Comparison of ENCODE assay signal across 15 cellular contexts in the genomic region with DNA sequence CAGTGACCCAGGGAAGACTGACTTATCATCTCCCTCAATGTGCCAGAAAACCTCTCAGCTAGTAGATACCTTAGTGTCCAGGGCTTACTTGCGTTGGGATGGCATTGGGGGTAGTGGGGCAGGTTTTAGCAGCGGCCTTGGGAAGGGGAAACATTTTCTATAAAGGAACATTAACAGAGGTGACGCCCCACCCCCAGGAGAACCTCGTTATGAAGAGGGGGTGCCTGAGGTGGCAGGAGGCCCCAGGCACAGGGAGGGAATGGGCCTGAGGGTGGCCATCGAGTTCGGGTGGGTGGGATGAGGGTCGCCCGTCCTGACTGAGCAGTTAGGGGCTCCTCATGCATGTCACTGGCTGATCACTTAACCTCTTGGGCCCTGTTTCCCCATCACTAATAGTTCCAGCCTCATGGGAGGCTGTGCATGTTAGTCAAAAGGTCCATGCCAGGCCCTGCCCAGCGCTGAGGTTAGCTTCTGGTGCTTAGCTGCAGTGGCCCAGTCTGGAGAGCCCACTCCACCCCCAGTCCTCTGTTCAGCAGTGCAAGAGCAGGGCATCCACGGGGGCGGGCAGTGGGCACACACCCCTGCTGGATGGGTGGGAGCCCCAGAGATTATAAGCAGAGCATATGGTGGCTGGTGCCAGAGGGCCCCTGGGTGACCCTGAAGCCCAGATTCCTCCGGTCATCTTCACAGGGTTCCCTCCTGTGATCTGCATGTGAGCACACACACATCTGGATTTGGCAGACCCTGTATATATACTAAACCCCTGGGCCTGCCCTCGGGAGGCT. TPM values are rescaled to one million over a fixed set of nuclear protein-coding genes. Genes with fewer than 3 reads are reported as not detected.
"Had no signal": no experiment of that assay in that cellular context is flagged by ENCODE, and none has a peak within 500 bp of the region (broad histone marks: within the 10 kb centered on the region; RNA-seq: fewer than 3 reads in every experiment).

No MANE protein-coding gene starts in this region.

- H3K27ac Mint-ChIP-seq: activated CD4-positive, alpha-beta memory T cell treated with anti-CD3 and anti-CD28 coated beads for 36 hours; activated CD4-positive, alpha-beta T cell treated with anti-CD3 and anti-CD28 coated beads for 36 hours; activated CD8-positive, alpha-beta memory T cell treated with anti-CD3 and anti-CD28 coated beads, Interleukin-2, amount 10 ng/mL, durations not matched to agents 7 days and 5 days; activated naive CD4-positive, alpha-beta T cell treated with anti-CD3 and anti-CD28 coated beads, Interleukin-2, amount 10 ng/mL, durations not matched to agents 7 days and 5 days; activated T-helper 2 cell treated with anti-CD3 and anti-CD28 coated beads, Interferon-gamma antibody, Interleukin-2, Interleukin-4, amounts not matched to agents 10 μg/mL and 5 μg/mL and 100 μg/mL, durations not matched to agents 14 hours and 24 hours and 36 hours; stimulated activated naive CD8-positive, alpha-beta T cell treated with anti-CD3 and anti-CD28 coated beads, Interleukin-15, Interleukin-2, amounts not matched to agents 100 ng/mL and 50 ng/mL, for 24 hours had no signal

- H3K4me3 Mint-ChIP-seq: activated CD4-positive, alpha-beta memory T cell treated with anti-CD3 and anti-CD28 coated beads for 36 hours; activated CD4-positive, alpha-beta T cell treated with anti-CD3 and anti-CD28 coated beads for 36 hours; activated CD8-positive, alpha-beta memory T cell treated with anti-CD3 and anti-CD28 coated beads, Interleukin-2, amount 10 ng/mL, durations not matched to agents 7 days and 5 days; activated naive CD4-positive, alpha-beta T cell treated with anti-CD3 and anti-CD28 coated beads, Interleukin-2, amount 10 ng/mL, durations not matched to agents 7 days and 5 days; neural crest cell; stimulated activated naive CD8-positive, alpha-beta T cell treated with anti-CD3 and anti-CD28 coated beads, Interleukin-15, Interleukin-2, amounts not matched to agents 100 ng/mL and 50 ng/mL, for 24 hours had no signal

- H2AFZ ChIP-seq: parathyroid adenoma had no signal

- H3K27ac ChIP-seq: esophagus muscularis mucosa, parathyroid adenoma, thoracic aorta had no signal

- H3K79me2 ChIP-seq: parathyroid adenoma had no signal

- H3K36me3 ChIP-seq: esophagus muscularis mucosa, thoracic aorta had no signal

- H3K9me3 Mint-ChIP-seq: activated CD4-positive, alpha-beta memory T cell treated with anti-CD3 and anti-CD28 coated beads for 36 hours; activated naive CD4-positive, alpha-beta T cell treated with anti-CD3 and anti-CD28 coated beads, Interleukin-2, amount 10 ng/mL, durations not matched to agents 7 days and 5 days; activated T-helper 2 cell treated with anti-CD3 and anti-CD28 coated beads, Interferon-gamma antibody, Interleukin-2, Interleukin-4, amounts not matched to agents 10 μg/mL and 5 μg/mL and 100 μg/mL, durations not matched to agents 14 hours and 24 hours and 36 hours; neural crest cell; stimulated activated naive CD8-positive, alpha-beta T cell treated with anti-CD3 and anti-CD28 coated beads, Interleukin-15, Interleukin-2, amounts not matched to agents 100 ng/mL and 50 ng/mL, for 24 hours had no signal

- H3K4me3 ChIP-seq: esophagus muscularis mucosa, thoracic aorta had no signal

- H3K9ac ChIP-seq: parathyroid adenoma had no signal

- H3K9me3 ChIP-seq: esophagus muscularis mucosa, thoracic aorta had no signal

- H3K4me1 Mint-ChIP-seq: activated CD4-positive, alpha-beta T cell treated with anti-CD3 and anti-CD28 coated beads for 36 hours; activated CD8-positive, alpha-beta memory T cell treated with anti-CD3 and anti-CD28 coated beads, Interleukin-2, amount 10 ng/mL, durations not matched to agents 7 days and 5 days; activated naive CD4-positive, alpha-beta T cell treated with anti-CD3 and anti-CD28 coated beads, Interleukin-2, amount 10 ng/mL, durations not matched to agents 7 days and 5 days had no signal

- H3K27me3 Mint-ChIP-seq: activated CD4-positive, alpha-beta T cell treated with anti-CD3 and anti-CD28 coated beads for 36 hours had no signal

- ATAC-seq: activated CD4-positive, alpha-beta T cell treated with anti-CD3 and anti-CD28 coated beads for 36 hours; activated CD8-positive, alpha-beta memory T cell treated with anti-CD3 and anti-CD28 coated beads, Interleukin-2, amount 10 ng/mL, durations not matched to agents 7 days and 5 days had no signal

- H3K27me3 ChIP-seq: esophagus muscularis mucosa had no signal

- H3K36me3 Mint-ChIP-seq: activated CD4-positive, alpha-beta memory T cell treated with anti-CD3 and anti-CD28 coated beads for 36 hours; activated CD8-positive, alpha-beta memory T cell treated with anti-CD3 and anti-CD28 coated beads, Interleukin-2, amount 10 ng/mL, durations not matched to agents 7 days and 5 days; activated naive CD4-positive, alpha-beta T cell treated with anti-CD3 and anti-CD28 coated beads, Interleukin-2, amount 10 ng/mL, durations not matched to agents 7 days and 5 days had no signal

- DNase-seq: activated CD4-positive, alpha-beta memory T cell treated with anti-CD3 and anti-CD28 coated beads for 36 hours; activated CD4-positive, alpha-beta T cell treated with anti-CD3 and anti-CD28 coated beads for 36 hours; activated CD8-positive, alpha-beta memory T cell treated with anti-CD3 and anti-CD28 coated beads, Interleukin-2, amount 10 ng/mL, durations not matched to agents 7 days and 5 days; activated naive CD4-positive, alpha-beta T cell treated with anti-CD3 and anti-CD28 coated beads, Interleukin-2, amount 10 ng/mL, durations not matched to agents 7 days and 5 days; activated T-cell treated with anti-CD3 and anti-CD28 coated beads, Interleukin-2, amount 50 U/mL, for 1 hour; hippocampal formation; stimulated activated CD4-positive, alpha-beta T cell treated with anti-CD3 and anti-CD28 coated beads, Interleukin-4, amount 100 ng/mL, for 4 hours; stimulated activated CD8-positive, alpha-beta memory T cell treated with anti-CD3 and anti-CD28 coated beads, Interleukin-4, amount 100 ng/mL, for 48 hours; T-helper 2 cell had no signal

RNA-seq across cellular contexts. Expression of a gene that starts 27.0 kb away (rescaled TPM):
- total RNA-seq: activated T-helper 2 cell treated with anti-CD3 and anti-CD28 coated beads, Interferon-gamma antibody, Interleukin-2, Interleukin-4, amounts not matched to agents 10 μg/mL and 5 μg/mL and 100 μg/mL, durations not matched to agents 14 hours and 24 hours and 36 hours had no signal
